15 cellular contexts compared by ENCODE assay signal in genomic region chr12:128792881-128793280, GRCh38.
"Had no signal": no experiment of that assay in that cellular context is flagged by ENCODE, and none has a peak within 500 bp of the region (broad histone marks: within the 10 kb centered on the region; RNA-seq: fewer than 3 reads in every experiment).

No MANE protein-coding gene starts in this region.

- H3K27ac Mint-ChIP-seq: activated naive CD4-positive, alpha-beta T cell treated with anti-CD3 and anti-CD28 coated beads, Interleukin-2, amount 10 ng/mL, durations not matched to agents 7 days and 5 days; T-helper 17 cell had no signal

- H3K4me3 ChIP-seq: esophagus muscularis mucosa, ovary, tibial artery, uterus had no signal

- DNase-seq: activated CD4-positive, alpha-beta T cell treated with anti-CD3 and anti-CD28 coated beads for 4 hours; activated naive CD4-positive, alpha-beta T cell treated with anti-CD3 and anti-CD28 coated beads, Interleukin-2, amount 10 ng/mL, durations not matched to agents 7 days and 5 days; activated T-cell treated with anti-CD3 and anti-CD28 coated beads for 4 hours; hippocampal formation; kidney; left ventricle myocardium superior; ovary; stimulated activated CD4-positive, alpha-beta T cell treated with anti-CD3 and anti-CD28 coated beads, Interleukin-1b, Interleukin-23, amount 100 ng/mL, for 48 hours; T-helper 17 cell; tibial artery; uterus had no signal

- H3K9me3 ChIP-seq: esophagus muscularis mucosa, ovary, tibial artery, uterus had no signal

- H3K4me1 ChIP-seq: tibial artery, uterus had no signal

- H3K27ac ChIP-seq: esophagus muscularis mucosa, ovary, tibial artery, uterus had no signal

- H3K27me3 Mint-ChIP-seq: activated naive CD4-positive, alpha-beta T cell treated with anti-CD3 and anti-CD28 coated beads, Interleukin-2, amount 10 ng/mL, durations not matched to agents 7 days and 5 days; T-helper 17 cell had no signal

- H3K9me3 Mint-ChIP-seq: activated naive CD4-positive, alpha-beta T cell treated with anti-CD3 and anti-CD28 coated beads, Interleukin-2, amount 10 ng/mL, durations not matched to agents 7 days and 5 days; activated T-helper 2 cell treated with anti-CD3 and anti-CD28 coated beads, Interferon-gamma antibody, Interleukin-2, Interleukin-4, amounts not matched to agents 10 μg/mL and 5 μg/mL and 100 μg/mL, durations not matched to agents 14 hours and 24 hours and 36 hours; neural crest cell had no signal

- H3K36me3 ChIP-seq: ovary, uterus had no signal

- H3K27me3 ChIP-seq: esophagus muscularis mucosa, ovary, tibial artery, uterus had no signal

- H3K4me3 Mint-ChIP-seq: activated naive CD4-positive, alpha-beta T cell treated with anti-CD3 and anti-CD28 coated beads, Interleukin-2, amount 10 ng/mL, durations not matched to agents 7 days and 5 days; neural crest cell; T-helper 17 cell had no signal

- ATAC-seq: left ventricle myocardium superior, sciatic nerve, T-helper 17 cell had no signal
